Comparison of ENCODE assay signal across 8 cellular contexts in the genomic region with DNA sequence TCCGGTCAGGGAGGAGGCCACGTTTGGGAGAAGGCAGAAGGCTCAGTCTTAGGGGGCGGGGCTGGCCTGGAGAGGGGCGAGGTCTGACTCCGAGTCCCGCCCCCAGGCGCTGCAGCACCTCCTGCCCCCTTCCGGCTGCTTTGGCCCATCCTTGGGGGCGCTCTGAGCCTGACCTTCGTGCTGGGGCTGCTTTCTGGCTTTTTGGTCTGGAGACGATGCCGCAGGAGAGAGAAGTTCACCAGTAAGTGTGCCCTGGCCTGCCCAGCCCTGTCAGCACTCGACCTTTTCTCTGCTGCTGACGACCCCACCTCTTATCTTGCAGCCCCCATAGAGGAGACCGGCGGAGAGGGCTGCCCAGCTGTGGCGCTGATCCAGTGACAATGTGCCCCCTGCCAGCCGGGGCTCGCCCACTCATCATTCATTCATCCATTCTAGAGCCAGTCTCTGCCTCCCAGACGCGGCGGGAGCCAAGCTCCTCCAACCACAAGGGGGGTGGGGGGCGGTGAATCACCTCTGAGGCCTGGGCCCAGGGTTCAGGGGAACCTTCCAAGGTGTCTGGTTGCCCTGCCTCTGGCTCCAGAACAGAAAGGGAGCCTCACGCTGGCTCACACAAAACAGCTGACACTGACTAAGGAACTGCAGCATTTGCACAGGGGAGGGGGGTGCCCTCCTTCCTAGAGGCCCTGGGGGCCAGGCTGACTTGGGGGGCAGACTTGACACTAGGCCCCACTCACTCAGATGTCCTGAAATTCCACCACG. TPM values are rescaled to one million over a fixed set of nuclear protein-coding genes. Genes with fewer than 3 reads are reported as not detected.
DNase-seq lines count a peak whose midpoint lies in the region; ATAC-seq, FAIRE-seq and TF ChIP-seq lines count a peak whose summit lies in the region.

No MANE protein-coding gene starts in this region.

- H2AFZ ChIP-seq in mesenchymal stem cell (ENCODE audit: low read depth, low read length), result no peak overlapping the region

- H3K4me2 ChIP-seq in mesenchymal stem cell (ENCODE audit: low read length, poor library complexity, severe bottlenecking), result peak overlapping the region; percentile 64

- peak; percentile 51 for TF ChIP-seq CTCF in 22Rv1 (IDR thresholded peaks at IDR 0.05)

- H3K79me1 ChIP-seq in mesenchymal stem cell (replicated peaks; ENCODE audit: low read length, poor library complexity, severe bottlenecking), result peaks cover 6% of the 10 kb centered on the region

- no peak for TF ChIP-seq POLR2A in GM12892 (IDR thresholded peaks at IDR 0.05; ENCODE audit: low read depth, low read length)

- CTCF ChIA-PET in activated CD8-positive, alpha-beta T cell treated with anti-CD3 and anti-CD28 coated beads, Interleukin-2, amount 10 ng/mL, durations not matched to agents 7 days and 5 days (lab: Charles Lee), result interaction anchor here (1.0 to 7.2 kb wide), 8 partner anchors 10 to 108 kb away, joined by 3 to 105 read pairs (median 6); a partner anchor contains a TSS

- peak overlapping the region; percentile 77 for H2BK120ac ChIP-seq in mesenchymal stem cell (ENCODE audit: low read depth, low read length)

- peak overlapping the region in 1 of 2 experiments; percentile 86 for H3K23ac ChIP-seq in mesenchymal stem cell (ENCODE audit: low read length in 2 of 2)

- peak overlapping the region; percentile 85 for H3K4me3 Mint-ChIP-seq in activated CD8-positive, alpha-beta T cell treated with anti-CD3 and anti-CD28 coated beads, Interleukin-2, amount 10 ng/mL, durations not matched to agents 7 days and 5 days

- POLR2A ChIA-PET in activated CD8-positive, alpha-beta T cell treated with anti-CD3 and anti-CD28 coated beads, Interleukin-2, amount 10 ng/mL, durations not matched to agents 7 days and 5 days (lab: Charles Lee), result interaction anchor here (0.7 to 4.8 kb wide), 3 partner anchors 12 to 42 kb away, joined by 3 to 20 read pairs (median 4); a partner anchor contains a TSS

- peak overlapping the region; percentile 62 to 93 for H3K14ac ChIP-seq in mesenchymal stem cell (ENCODE audit: low read length in 2 of 2)

- H3K9ac ChIP-seq in mesenchymal stem cell (ENCODE audit: low read length), result peak overlapping the region; percentile 100

- DNase-seq in GM12892 (ENCODE audit: insufficient read length), result no peak
- peak; percentile 56 for DNase-seq in NCI-H748 (lab: John Stamatoyannopoulos, UW; ENCODE audit: unreplicated experiment)
- peak; percentile 81 for DNase-seq in activated CD8-positive, alpha-beta T cell treated with anti-CD3 and anti-CD28 coated beads, Interleukin-2, amount 10 ng/mL, durations not matched to agents 7 days and 5 days
- DNase-seq in effector CD4-positive, alpha-beta T cell, result peak; percentile 85
- peak; percentile 90 for DNase-seq in mesenchymal stem cell
- peak; percentile 76 for DNase-seq in stimulated activated CD8-positive, alpha-beta memory T cell treated with anti-CD3 and anti-CD28 coated beads, Interleukin-12 subunit alpha, Interleukin-12 subunit beta, amount 100 ng/mL, for 4 hours (ENCODE audit: low read depth)

- no peaks in the 10 kb centered on the region for H3K9me3 Mint-ChIP-seq in activated CD8-positive, alpha-beta T cell treated with anti-CD3 and anti-CD28 coated beads, Interleukin-2, amount 10 ng/mL, durations not matched to agents 7 days and 5 days (ENCODE audit: insufficient read depth)

- peak overlapping the region; percentile 95 to 96 for H3K18ac ChIP-seq in mesenchymal stem cell (ENCODE audit: low read depth in 1 of 2, low read length in 2 of 2)

- under 1% methylated on average over 24 of the region's 25 CpGs for WGBS in mesenchymal stem cell

- peak overlapping the region; percentile 81 for H4K8ac ChIP-seq in mesenchymal stem cell (ENCODE audit: low read length)

- peaks cover 29% of the 10 kb centered on the region for H3K4me1 ChIP-seq in mesenchymal stem cell (ENCODE audit: control insufficient read depth, insufficient read depth, low read depth, low read length)

- H3K27ac Mint-ChIP-seq in activated CD8-positive, alpha-beta T cell treated with anti-CD3 and anti-CD28 coated beads, Interleukin-2, amount 10 ng/mL, durations not matched to agents 7 days and 5 days, result peak overlapping the region; percentile 94

- peak overlapping the region; percentile 49 to 90 for H2BK12ac ChIP-seq in mesenchymal stem cell (ENCODE audit: low read length in 2 of 2)

- H3K36me3 ChIP-seq in mesenchymal stem cell (ENCODE audit: control insufficient read depth in 1 of 2, insufficient read depth in 2 of 2, low read depth in 1 of 2, low read length in 2 of 2), result peaks cover 12 to 37% of the 10 kb centered on the region in 2 experiments

- no peaks in the 10 kb centered on the region for H3K9me3 ChIP-seq in mesenchymal stem cell (ENCODE audit: control insufficient read depth, low read length)

- ATAC-seq in activated CD8-positive, alpha-beta T cell treated with anti-CD3 and anti-CD28 coated beads, Interleukin-2, amount 10 ng/mL, durations not matched to agents 7 days and 5 days, result peak; percentile 24
- no peak for ATAC-seq in HG02870 (IDR thresholded peaks at IDR 0.05; ENCODE audit: unreplicated experiment)

- peak overlapping the region; percentile 99 for H2AK5ac ChIP-seq in mesenchymal stem cell (ENCODE audit: low read length, severe bottlenecking)

- peaks cover 5 to 18% of the 10 kb centered on the region in 2 experiments for H3K27me3 ChIP-seq in mesenchymal stem cell (ENCODE audit: control insufficient read depth in 1 of 2, insufficient read depth in 1 of 2, low read length in 2 of 2)

- peak overlapping the region; percentile 90 for H4K91ac ChIP-seq in mesenchymal stem cell (ENCODE audit: low read length)

- H2BK15ac ChIP-seq in mesenchymal stem cell (ENCODE audit: low read depth, poor library complexity, severe bottlenecking), result peak overlapping the region; percentile 60

- peak overlapping the region; percentile 88 for H3K27ac ChIP-seq in 22Rv1
- peak overlapping the region; percentile 100 for H3K27ac ChIP-seq in mesenchymal stem cell (ENCODE audit: low read length, poor library complexity, severe bottlenecking)

- peak overlapping the region; percentile 81 to 97 for H3K4me3 ChIP-seq in mesenchymal stem cell (ENCODE audit: insufficient read depth in 1 of 2, low read depth in 1 of 2, low read length in 2 of 2)

- H3K4me1 Mint-ChIP-seq in activated CD8-positive, alpha-beta T cell treated with anti-CD3 and anti-CD28 coated beads, Interleukin-2, amount 10 ng/mL, durations not matched to agents 7 days and 5 days (ENCODE audit: low read depth), result peaks cover 53% of the 10 kb centered on the region

- H2BK5ac ChIP-seq in mesenchymal stem cell (ENCODE audit: low read depth, low read length, poor library complexity, severe bottlenecking), result peak overlapping the region; percentile 98

- peak overlapping the region; percentile 88 to 94 for H3K4ac ChIP-seq in mesenchymal stem cell (ENCODE audit: low read depth in 1 of 2, low read length in 2 of 2)

- peak; percentile 91 for FAIRE-seq in GM12892 (lab: Jason Lieb, UNC)

- peaks cover 11% of the 10 kb centered on the region for H3K27me3 Mint-ChIP-seq in activated CD8-positive, alpha-beta T cell treated with anti-CD3 and anti-CD28 coated beads, Interleukin-2, amount 10 ng/mL, durations not matched to agents 7 days and 5 days (ENCODE audit: low read depth)

- H3K36me3 Mint-ChIP-seq in activated CD8-positive, alpha-beta T cell treated with anti-CD3 and anti-CD28 coated beads, Interleukin-2, amount 10 ng/mL, durations not matched to agents 7 days and 5 days (ENCODE audit: low read depth), result peaks cover 19% of the 10 kb centered on the region

RNA-seq across cellular contexts. Expression of a gene that starts 1.5 kb away (rescaled TPM):
- 0.66 TPM for polyA plus RNA-seq in GM12892 (2012; ENCODE audit: missing spikeins)
- 1 to 10 TPM; 4.2 to 4.7 TPM for total RNA-seq in activated CD8-positive, alpha-beta T cell treated with anti-CD3 and anti-CD28 coated beads, Interleukin-2, amount 10 ng/mL, durations not matched to agents 7 days and 5 days
- 95.1 TPM for polyA plus RNA-seq in mesenchymal stem cell (2013, experiment 1 of 2)
- 95.0 TPM for polyA plus RNA-seq in mesenchymal stem cell (2013, experiment 2 of 2)

RNA-seq across cellular contexts. Expression of a gene that starts 2.1 kb away (rescaled TPM):
- polyA plus RNA-seq in GM12892 (2012; ENCODE audit: missing spikeins), result 15.2 TPM
- 10 to 100 TPM; 41.0 to 41.7 TPM for total RNA-seq in activated CD8-positive, alpha-beta T cell treated with anti-CD3 and anti-CD28 coated beads, Interleukin-2, amount 10 ng/mL, durations not matched to agents 7 days and 5 days
- 159 TPM for polyA plus RNA-seq in mesenchymal stem cell (2013, experiment 1 of 2)
- polyA plus RNA-seq in mesenchymal stem cell (2013, experiment 2 of 2), result 165 TPM

RNA-seq across cellular contexts. Expression of a gene that starts 2.2 kb away (rescaled TPM):
- 19.5 TPM for polyA plus RNA-seq in GM12892 (2012; ENCODE audit: missing spikeins)
- total RNA-seq in activated CD8-positive, alpha-beta T cell treated with anti-CD3 and anti-CD28 coated beads, Interleukin-2, amount 10 ng/mL, durations not matched to agents 7 days and 5 days, result 10 to 100 TPM; 57.4 to 57.9 TPM
- polyA plus RNA-seq in mesenchymal stem cell (2013, experiment 1 of 2), result 11.3 TPM
- polyA plus RNA-seq in mesenchymal stem cell (2013, experiment 2 of 2), result 11.1 TPM

RNA-seq across cellular contexts. Expression of a gene that starts 3.6 kb away (rescaled TPM):
- polyA plus RNA-seq in GM12892 (2012; ENCODE audit: missing spikeins), result not detected
- total RNA-seq in activated CD8-positive, alpha-beta T cell treated with anti-CD3 and anti-CD28 coated beads, Interleukin-2, amount 10 ng/mL, durations not matched to agents 7 days and 5 days, result not detected
- 0.04 TPM for polyA plus RNA-seq in mesenchymal stem cell (2013, experiment 1 of 2)
- 0.14 TPM for polyA plus RNA-seq in mesenchymal stem cell (2013, experiment 2 of 2)

RNA-seq across cellular contexts. Expression of a gene that starts 8.9 kb away (rescaled TPM):
- polyA plus RNA-seq in GM12892 (2012; ENCODE audit: missing spikeins), result not detected
- under 1 TPM in 1 of 2 experiments, not detected in 1; 0.16 TPM for total RNA-seq in activated CD8-positive, alpha-beta T cell treated with anti-CD3 and anti-CD28 coated beads, Interleukin-2, amount 10 ng/mL, durations not matched to agents 7 days and 5 days
- not detected for polyA plus RNA-seq in mesenchymal stem cell (2013, experiment 1 of 2)
- polyA plus RNA-seq in mesenchymal stem cell (2013, experiment 2 of 2), result not detected
